Comparison of ENCODE assay signal across 1 cellular context in genomic region chr19:35251456-35251855, GRCh38.
TF ChIP-seq lines count a peak whose summit lies in the region.

No MANE protein-coding gene starts in this region.

TF ChIP-seq in GM23338, 12 proteins besides CTCF, POLR2A, EP300 and RAD21 (continued from another document):
- TF ChIP-seq, protein P1, sequence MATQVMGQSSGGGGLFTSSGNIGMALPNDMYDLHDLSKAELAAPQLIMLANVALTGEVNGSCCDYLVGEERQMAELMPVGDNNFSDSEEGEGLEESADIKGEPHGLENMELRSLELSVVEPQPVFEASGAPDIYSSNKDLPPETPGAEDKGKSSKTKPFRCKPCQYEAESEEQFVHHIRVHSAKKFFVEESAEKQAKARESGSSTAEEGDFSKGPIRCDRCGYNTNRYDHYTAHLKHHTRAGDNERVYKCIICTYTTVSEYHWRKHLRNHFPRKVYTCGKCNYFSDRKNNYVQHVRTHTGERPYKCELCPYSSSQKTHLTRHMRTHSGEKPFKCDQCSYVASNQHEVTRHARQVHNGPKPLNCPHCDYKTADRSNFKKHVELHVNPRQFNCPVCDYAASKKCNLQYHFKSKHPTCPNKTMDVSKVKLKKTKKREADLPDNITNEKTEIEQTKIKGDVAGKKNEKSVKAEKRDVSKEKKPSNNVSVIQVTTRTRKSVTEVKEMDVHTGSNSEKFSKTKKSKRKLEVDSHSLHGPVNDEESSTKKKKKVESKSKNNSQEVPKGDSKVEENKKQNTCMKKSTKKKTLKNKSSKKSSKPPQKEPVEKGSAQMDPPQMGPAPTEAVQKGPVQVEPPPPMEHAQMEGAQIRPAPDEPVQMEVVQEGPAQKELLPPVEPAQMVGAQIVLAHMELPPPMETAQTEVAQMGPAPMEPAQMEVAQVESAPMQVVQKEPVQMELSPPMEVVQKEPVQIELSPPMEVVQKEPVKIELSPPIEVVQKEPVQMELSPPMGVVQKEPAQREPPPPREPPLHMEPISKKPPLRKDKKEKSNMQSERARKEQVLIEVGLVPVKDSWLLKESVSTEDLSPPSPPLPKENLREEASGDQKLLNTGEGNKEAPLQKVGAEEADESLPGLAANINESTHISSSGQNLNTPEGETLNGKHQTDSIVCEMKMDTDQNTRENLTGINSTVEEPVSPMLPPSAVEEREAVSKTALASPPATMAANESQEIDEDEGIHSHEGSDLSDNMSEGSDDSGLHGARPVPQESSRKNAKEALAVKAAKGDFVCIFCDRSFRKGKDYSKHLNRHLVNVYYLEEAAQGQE (IDR thresholded peaks at IDR 0.05; ENCODE audit: unreplicated experiment), result no peak
- TF ChIP-seq ZNF331 (CRISPR knock-in tag; IDR thresholded peaks at IDR 0.05; ENCODE audit: low read depth) (no peak), ETS1 (IDR thresholded peaks at IDR 0.05) (no peak)
TF ChIP-seq in GM23338: peak in this region for 0.
